In the genomic region with DNA sequence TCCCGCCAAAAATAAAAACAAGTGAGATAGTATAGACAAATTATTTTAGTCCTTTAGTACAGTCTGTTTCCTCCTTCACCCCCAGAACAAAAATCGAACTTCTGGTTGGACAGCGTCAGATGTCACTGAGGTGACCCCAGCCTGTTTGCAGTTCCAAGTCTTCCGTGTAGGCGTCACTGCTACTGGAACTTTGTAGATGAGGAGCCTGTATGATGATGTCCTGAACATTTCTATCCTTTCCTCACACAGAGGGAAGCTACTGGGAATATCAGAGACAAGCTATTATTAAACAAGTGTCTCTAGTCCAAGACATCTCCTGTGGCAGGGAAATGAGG, we compare ENCODE assay signal across 8 cellular contexts. TPM values are rescaled to one million over a fixed set of nuclear protein-coding genes. Genes with fewer than 3 reads are reported as not detected.
A peak's percentile ranks its signal among the peaks of the same experiment; 100 is the strongest.
DNase-seq lines count a peak whose midpoint lies in the region; ATAC-seq and TF ChIP-seq lines count a peak whose summit lies in the region.

No MANE protein-coding gene starts in this region.

- H3K27ac Mint-ChIP-seq in activated naive CD4-positive, alpha-beta T cell treated with anti-CD3 and anti-CD28 coated beads for 36 hours: peak overlapping the region; percentile 89

- no peaks in the 10 kb centered on the region for H3K27me3 Mint-ChIP-seq in activated naive CD4-positive, alpha-beta T cell treated with anti-CD3 and anti-CD28 coated beads for 36 hours (ENCODE audit: low read depth)

- H3K4me3 ChIP-seq in SU-DHL-6 (ENCODE audit: insufficient read depth, low read length, poor library complexity, severe bottlenecking): peak overlapping the region; percentile 87
- H3K4me3 ChIP-seq in esophagus squamous epithelium: peak overlapping the region; percentile 89 to 97 (median 91)

- H3F3A ChIP-seq in SU-DHL-6 (ENCODE audit: insufficient read depth): peaks cover 46% of the 10 kb centered on the region

- H3K9me3 ChIP-seq in SU-DHL-6 (ENCODE audit: insufficient read depth, low read length) (no peaks in the 10 kb centered on the region), esophagus squamous epithelium (no peaks in the 10 kb centered on the region)

- TF ChIP-seq CTCF in SU-DHL-6 (IDR thresholded peaks at IDR 0.05; ENCODE audit: insufficient read depth, low read length, poor library complexity, severe bottlenecking) (no peak), esophagus squamous epithelium (IDR thresholded peaks at IDR 0.05) (peak in 1 of 6 experiments; percentile 20), omental fat pad (IDR thresholded peaks at IDR 0.05) (no peak)

- H3K9ac ChIP-seq in SU-DHL-6 (ENCODE audit: low read length): peak overlapping the region; percentile 73

- no peaks in the 10 kb centered on the region for H3K9me2 ChIP-seq in SU-DHL-6 (replicated peaks; ENCODE audit: insufficient read depth, low read length)

- peak; percentile 3 for ATAC-seq in omental fat pad (ENCODE audit: low FRiP score)
- no peak for ATAC-seq in HG03432 (IDR thresholded peaks at IDR 0.05; ENCODE audit: unreplicated experiment)
- ATAC-seq in GM21515 (IDR thresholded peaks at IDR 0.05; ENCODE audit: unreplicated experiment): no peak

- no peaks in the 10 kb centered on the region for H3K36me3 ChIP-seq in SU-DHL-6 (ENCODE audit: low read length)
- H3K36me3 ChIP-seq in esophagus squamous epithelium: peaks cover 0 to 12% (median 0%) of the 10 kb centered on the region in 3 donors

- H3K79me2 ChIP-seq in SU-DHL-6 (ENCODE audit: insufficient read depth, low read length): peaks cover 35% of the 10 kb centered on the region

- H3K27ac ChIP-seq in SU-DHL-6 (ENCODE audit: low read depth, low read length) (peak overlapping the region; percentile 56; the same call in 1 of the 2 replicates), esophagus squamous epithelium (peak overlapping the region; percentile 96 to 99 (median 98))

- H3K4me3 Mint-ChIP-seq in activated naive CD4-positive, alpha-beta T cell treated with anti-CD3 and anti-CD28 coated beads for 36 hours: peak overlapping the region; percentile 85

- H3K4me1 ChIP-seq in esophagus squamous epithelium: peaks cover 6 to 56% (median 34%) of the 10 kb centered on the region in 3 donors

- peak overlapping the region; percentile 87 for H3K4me2 ChIP-seq in SU-DHL-6 (ENCODE audit: low read depth, low read length, poor library complexity, severe bottlenecking)

- no peaks in the 10 kb centered on the region for H3K27me3 ChIP-seq in SU-DHL-6 (ENCODE audit: low read length)
- no peaks in the 10 kb centered on the region for H3K27me3 ChIP-seq in esophagus squamous epithelium

- H2AFZ ChIP-seq in SU-DHL-6 (ENCODE audit: low read depth, low read length, severe bottlenecking): peak overlapping the region; percentile 86

- H3K9me3 Mint-ChIP-seq in activated naive CD4-positive, alpha-beta T cell treated with anti-CD3 and anti-CD28 coated beads for 36 hours: no peaks in the 10 kb centered on the region

- peaks cover 26% of the 10 kb centered on the region for H4K20me1 ChIP-seq in SU-DHL-6 (ENCODE audit: low read depth, low read length)

- 21 to 28% methylated on average over 5 of the region's 5 CpGs for WGBS in esophagus squamous epithelium, 2 donors

- no peak for TF ChIP-seq POLR2A in esophagus squamous epithelium (IDR thresholded peaks at IDR 0.05)

- CTCF ChIA-PET in activated naive CD4-positive, alpha-beta T cell treated with anti-CD3 and anti-CD28 coated beads for 36 hours (lab: Charles Lee): interaction anchor here (1.1 to 4.1 kb wide), 3 partner anchors 12 to 133 kb away, joined by 4 to 34 read pairs (median 16); no protein-coding TSS in a partner anchor

- DNase-seq in activated naive CD4-positive, alpha-beta T cell treated with anti-CD3 and anti-CD28 coated beads for 36 hours: no peak
- DNase-seq in activated naive CD4-positive, alpha-beta T cell treated with Interleukin-2 at 50 U/mL for 16 hours: no peak
- DNase-seq in esophagus squamous epithelium (lab: John Stamatoyannopoulos, UW) (no peak), omental fat pad (ENCODE audit: low spot score) (no peak), AG20443 (ENCODE audit: low spot score) (no peak)

- peaks cover 52% of the 10 kb centered on the region for H3K4me1 Mint-ChIP-seq in activated naive CD4-positive, alpha-beta T cell treated with anti-CD3 and anti-CD28 coated beads for 36 hours (ENCODE audit: low read depth)

- intact Hi-C loops in activated naive CD4-positive, alpha-beta T cell treated with anti-CD3 and anti-CD28 coated beads for 36 hours (cut with micrococcal nuclease): no loop called here
- intact Hi-C loops in esophagus squamous epithelium (cut with DNase I): loop anchor here (10.0 kb wide), 1 partner anchor 94 kb away; no protein-coding TSS in a partner anchor

- H3K36me3 Mint-ChIP-seq in activated naive CD4-positive, alpha-beta T cell treated with anti-CD3 and anti-CD28 coated beads for 36 hours (ENCODE audit: low read depth): peaks cover 5% of the 10 kb centered on the region

RNA-seq across cellular contexts. Expression of gene VEZF1, which starts 0.9 kb away (rescaled TPM):
- 10 to 100 TPM; 21.7 to 22.0 TPM for total RNA-seq in activated naive CD4-positive, alpha-beta T cell treated with anti-CD3 and anti-CD28 coated beads for 36 hours
- total RNA-seq in esophagus squamous epithelium: 10 to 100 TPM; 20.3 to 61.4 (median 27.4) TPM
- total RNA-seq in omental fat pad: 10 to 100 TPM; 45.1 to 50.6 (median 47.6) TPM

RNA-seq across cellular contexts. Expression of gene SRSF1, which starts 18.1 kb away (rescaled TPM):
- 100 to 1,000 TPM; 248 to 257 TPM for total RNA-seq in activated naive CD4-positive, alpha-beta T cell treated with anti-CD3 and anti-CD28 coated beads for 36 hours
- total RNA-seq in esophagus squamous epithelium: 100 to 1,000 TPM; 134 to 223 (median 200) TPM
- 100 to 1,000 TPM; 181 to 274 (median 182) TPM for total RNA-seq in omental fat pad

RNA-seq across cellular contexts. Expression of gene CUEDC1, which starts 33.8 kb away (rescaled TPM):
- total RNA-seq in activated naive CD4-positive, alpha-beta T cell treated with anti-CD3 and anti-CD28 coated beads for 36 hours: under 1 TPM; 0.47 to 0.69 TPM
- total RNA-seq in esophagus squamous epithelium: 10 to 100 TPM in 3 of 4 donors, 1 to 10 TPM in 1; 7.4 to 27.3 (median 18.4) TPM
- 10 to 100 TPM; 17.1 to 25.7 (median 22.1) TPM for total RNA-seq in omental fat pad

Comparison
In these comparisons a context has a peak if more than half of its experiments do, and no peak if none do; other contexts are left out.
1. RNA of gene CUEDC1, which starts 33.8 kb away (total RNA-seq): 7.4 to 27.3 TPM in esophagus squamous epithelium and 17.1 to 25.7 TPM in omental fat pad; 0.47 to 0.69 TPM in activated naive CD4-positive, alpha-beta T cell treated with anti-CD3 and anti-CD28 coated beads for 36 hours; every median in the first group is over 4 times any median in the second.